1 cellular context compared by ENCODE assay signal in the genomic region with DNA sequence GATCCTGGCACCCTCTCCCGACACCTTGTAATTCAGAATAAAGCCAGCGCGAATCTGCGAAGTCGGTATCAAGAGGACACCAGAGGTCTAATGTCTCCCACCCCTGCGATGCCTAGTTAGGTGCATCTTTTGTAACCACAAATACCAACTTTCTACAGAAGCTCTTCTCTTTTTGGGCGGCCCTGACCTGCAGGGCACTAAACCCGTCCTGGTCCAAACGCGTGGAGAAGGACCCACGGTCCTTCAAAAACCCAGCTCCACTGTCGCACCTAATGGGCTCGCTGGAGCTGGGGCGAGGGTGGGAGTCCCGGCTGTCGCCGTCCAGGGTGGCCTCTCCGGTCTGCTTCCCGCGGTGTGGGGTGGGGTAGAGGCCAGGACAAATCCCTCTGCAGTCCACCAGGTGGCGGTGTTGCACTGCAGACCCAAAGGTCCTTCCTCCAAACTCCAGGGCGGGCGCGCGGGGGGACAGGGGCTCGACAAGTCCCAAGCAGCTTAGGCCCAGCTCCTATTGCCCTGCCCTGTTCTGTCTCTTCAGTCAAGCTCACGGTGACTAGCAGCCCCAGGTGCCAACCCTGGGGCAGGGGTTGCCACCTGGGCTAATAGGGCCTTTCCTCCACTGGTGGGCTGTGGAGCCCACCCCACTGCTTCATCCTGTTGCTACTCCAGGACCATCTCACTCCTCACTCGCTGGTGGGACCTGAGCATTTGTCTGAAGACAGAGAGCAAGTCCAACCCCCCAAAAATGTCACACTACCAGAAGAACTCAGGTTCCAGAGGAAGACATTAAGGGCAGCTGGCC.
A peak's percentile ranks its signal among the peaks of the same experiment; 100 is the strongest.
TF ChIP-seq lines count a peak whose summit lies in the region.

No MANE protein-coding gene starts in this region.

TF ChIP-seq in WTC11, 78 proteins besides CTCF, POLR2A, EP300 and RAD21 (continued from another document and continues in another):
- TF ChIP-seq, protein P1, sequence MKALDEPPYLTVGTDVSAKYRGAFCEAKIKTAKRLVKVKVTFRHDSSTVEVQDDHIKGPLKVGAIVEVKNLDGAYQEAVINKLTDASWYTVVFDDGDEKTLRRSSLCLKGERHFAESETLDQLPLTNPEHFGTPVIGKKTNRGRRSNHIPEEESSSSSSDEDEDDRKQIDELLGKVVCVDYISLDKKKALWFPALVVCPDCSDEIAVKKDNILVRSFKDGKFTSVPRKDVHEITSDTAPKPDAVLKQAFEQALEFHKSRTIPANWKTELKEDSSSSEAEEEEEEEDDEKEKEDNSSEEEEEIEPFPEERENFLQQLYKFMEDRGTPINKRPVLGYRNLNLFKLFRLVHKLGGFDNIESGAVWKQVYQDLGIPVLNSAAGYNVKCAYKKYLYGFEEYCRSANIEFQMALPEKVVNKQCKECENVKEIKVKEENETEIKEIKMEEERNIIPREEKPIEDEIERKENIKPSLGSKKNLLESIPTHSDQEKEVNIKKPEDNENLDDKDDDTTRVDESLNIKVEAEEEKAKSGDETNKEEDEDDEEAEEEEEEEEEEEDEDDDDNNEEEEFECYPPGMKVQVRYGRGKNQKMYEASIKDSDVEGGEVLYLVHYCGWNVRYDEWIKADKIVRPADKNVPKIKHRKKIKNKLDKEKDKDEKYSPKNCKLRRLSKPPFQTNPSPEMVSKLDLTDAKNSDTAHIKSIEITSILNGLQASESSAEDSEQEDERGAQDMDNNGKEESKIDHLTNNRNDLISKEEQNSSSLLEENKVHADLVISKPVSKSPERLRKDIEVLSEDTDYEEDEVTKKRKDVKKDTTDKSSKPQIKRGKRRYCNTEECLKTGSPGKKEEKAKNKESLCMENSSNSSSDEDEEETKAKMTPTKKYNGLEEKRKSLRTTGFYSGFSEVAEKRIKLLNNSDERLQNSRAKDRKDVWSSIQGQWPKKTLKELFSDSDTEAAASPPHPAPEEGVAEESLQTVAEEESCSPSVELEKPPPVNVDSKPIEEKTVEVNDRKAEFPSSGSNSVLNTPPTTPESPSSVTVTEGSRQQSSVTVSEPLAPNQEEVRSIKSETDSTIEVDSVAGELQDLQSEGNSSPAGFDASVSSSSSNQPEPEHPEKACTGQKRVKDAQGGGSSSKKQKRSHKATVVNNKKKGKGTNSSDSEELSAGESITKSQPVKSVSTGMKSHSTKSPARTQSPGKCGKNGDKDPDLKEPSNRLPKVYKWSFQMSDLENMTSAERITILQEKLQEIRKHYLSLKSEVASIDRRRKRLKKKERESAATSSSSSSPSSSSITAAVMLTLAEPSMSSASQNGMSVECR (CRISPR knock-in tag; IDR thresholded peaks at IDR 0.05; ENCODE audit: borderline replicate concordance) = 0 out of 2 replicates have a peak, but pooled peaks have one; percentile 29
- TF ChIP-seq, protein P2, sequence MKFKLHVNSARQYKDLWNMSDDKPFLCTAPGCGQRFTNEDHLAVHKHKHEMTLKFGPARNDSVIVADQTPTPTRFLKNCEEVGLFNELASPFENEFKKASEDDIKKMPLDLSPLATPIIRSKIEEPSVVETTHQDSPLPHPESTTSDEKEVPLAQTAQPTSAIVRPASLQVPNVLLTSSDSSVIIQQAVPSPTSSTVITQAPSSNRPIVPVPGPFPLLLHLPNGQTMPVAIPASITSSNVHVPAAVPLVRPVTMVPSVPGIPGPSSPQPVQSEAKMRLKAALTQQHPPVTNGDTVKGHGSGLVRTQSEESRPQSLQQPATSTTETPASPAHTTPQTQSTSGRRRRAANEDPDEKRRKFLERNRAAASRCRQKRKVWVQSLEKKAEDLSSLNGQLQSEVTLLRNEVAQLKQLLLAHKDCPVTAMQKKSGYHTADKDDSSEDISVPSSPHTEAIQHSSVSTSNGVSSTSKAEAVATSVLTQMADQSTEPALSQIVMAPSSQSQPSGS (CRISPR knock-in tag; IDR thresholded peaks at IDR 0.05; ENCODE audit: borderline replicate concordance, low read depth) = no peak
- 0 out of 2 replicates have a peak, but pooled peaks have one; percentile 26 for TF ChIP-seq ZNF263 (CRISPR knock-in tag; IDR thresholded peaks at IDR 0.05; ENCODE audit: low read depth)
- TF ChIP-seq NR1H2 (CRISPR knock-in tag; IDR thresholded peaks at IDR 0.05) = no peak
- peak; percentile 56; the same call in 1 of the 2 replicates for TF ChIP-seq ZNF416 (CRISPR knock-in tag; IDR thresholded peaks at IDR 0.05)
- TF ChIP-seq TP53 (CRISPR knock-in tag; IDR thresholded peaks at IDR 0.05) = no peak
- TF ChIP-seq, protein P3, sequence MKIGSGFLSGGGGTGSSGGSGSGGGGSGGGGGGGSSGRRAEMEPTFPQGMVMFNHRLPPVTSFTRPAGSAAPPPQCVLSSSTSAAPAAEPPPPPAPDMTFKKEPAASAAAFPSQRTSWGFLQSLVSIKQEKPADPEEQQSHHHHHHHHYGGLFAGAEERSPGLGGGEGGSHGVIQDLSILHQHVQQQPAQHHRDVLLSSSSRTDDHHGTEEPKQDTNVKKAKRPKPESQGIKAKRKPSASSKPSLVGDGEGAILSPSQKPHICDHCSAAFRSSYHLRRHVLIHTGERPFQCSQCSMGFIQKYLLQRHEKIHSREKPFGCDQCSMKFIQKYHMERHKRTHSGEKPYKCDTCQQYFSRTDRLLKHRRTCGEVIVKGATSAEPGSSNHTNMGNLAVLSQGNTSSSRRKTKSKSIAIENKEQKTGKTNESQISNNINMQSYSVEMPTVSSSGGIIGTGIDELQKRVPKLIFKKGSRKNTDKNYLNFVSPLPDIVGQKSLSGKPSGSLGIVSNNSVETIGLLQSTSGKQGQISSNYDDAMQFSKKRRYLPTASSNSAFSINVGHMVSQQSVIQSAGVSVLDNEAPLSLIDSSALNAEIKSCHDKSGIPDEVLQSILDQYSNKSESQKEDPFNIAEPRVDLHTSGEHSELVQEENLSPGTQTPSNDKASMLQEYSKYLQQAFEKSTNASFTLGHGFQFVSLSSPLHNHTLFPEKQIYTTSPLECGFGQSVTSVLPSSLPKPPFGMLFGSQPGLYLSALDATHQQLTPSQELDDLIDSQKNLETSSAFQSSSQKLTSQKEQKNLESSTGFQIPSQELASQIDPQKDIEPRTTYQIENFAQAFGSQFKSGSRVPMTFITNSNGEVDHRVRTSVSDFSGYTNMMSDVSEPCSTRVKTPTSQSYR (CRISPR knock-in tag; IDR thresholded peaks at IDR 0.05) = no peak
- TF ChIP-seq, protein P4, sequence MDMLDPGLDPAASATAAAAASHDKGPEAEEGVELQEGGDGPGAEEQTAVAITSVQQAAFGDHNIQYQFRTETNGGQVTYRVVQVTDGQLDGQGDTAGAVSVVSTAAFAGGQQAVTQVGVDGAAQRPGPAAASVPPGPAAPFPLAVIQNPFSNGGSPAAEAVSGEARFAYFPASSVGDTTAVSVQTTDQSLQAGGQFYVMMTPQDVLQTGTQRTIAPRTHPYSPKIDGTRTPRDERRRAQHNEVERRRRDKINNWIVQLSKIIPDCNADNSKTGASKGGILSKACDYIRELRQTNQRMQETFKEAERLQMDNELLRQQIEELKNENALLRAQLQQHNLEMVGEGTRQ (CRISPR knock-in tag; IDR thresholded peaks at IDR 0.05) = no peak
- TF ChIP-seq IRF2 (CRISPR knock-in tag; IDR thresholded peaks at IDR 0.05; ENCODE audit: borderline replicate concordance, low read depth) = no peak
- TF ChIP-seq RORB (CRISPR knock-in tag; IDR thresholded peaks at IDR 0.05) = no peak
- no peak for TF ChIP-seq ZBTB21 (CRISPR knock-in tag; IDR thresholded peaks at IDR 0.05; ENCODE audit: borderline replicate concordance)
- TF ChIP-seq SMAD3 (CRISPR knock-in tag; IDR thresholded peaks at IDR 0.05; ENCODE audit: borderline replicate concordance) = no peak
- TF ChIP-seq ZNF317 (CRISPR knock-in tag; IDR thresholded peaks at IDR 0.05; ENCODE audit: borderline replicate concordance, low read depth) = no peak
- TF ChIP-seq, protein P5, sequence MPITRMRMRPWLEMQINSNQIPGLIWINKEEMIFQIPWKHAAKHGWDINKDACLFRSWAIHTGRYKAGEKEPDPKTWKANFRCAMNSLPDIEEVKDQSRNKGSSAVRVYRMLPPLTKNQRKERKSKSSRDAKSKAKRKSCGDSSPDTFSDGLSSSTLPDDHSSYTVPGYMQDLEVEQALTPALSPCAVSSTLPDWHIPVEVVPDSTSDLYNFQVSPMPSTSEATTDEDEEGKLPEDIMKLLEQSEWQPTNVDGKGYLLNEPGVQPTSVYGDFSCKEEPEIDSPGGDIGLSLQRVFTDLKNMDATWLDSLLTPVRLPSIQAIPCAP (CRISPR knock-in tag; IDR thresholded peaks at IDR 0.05) = no peak
- TF ChIP-seq, protein P6, sequence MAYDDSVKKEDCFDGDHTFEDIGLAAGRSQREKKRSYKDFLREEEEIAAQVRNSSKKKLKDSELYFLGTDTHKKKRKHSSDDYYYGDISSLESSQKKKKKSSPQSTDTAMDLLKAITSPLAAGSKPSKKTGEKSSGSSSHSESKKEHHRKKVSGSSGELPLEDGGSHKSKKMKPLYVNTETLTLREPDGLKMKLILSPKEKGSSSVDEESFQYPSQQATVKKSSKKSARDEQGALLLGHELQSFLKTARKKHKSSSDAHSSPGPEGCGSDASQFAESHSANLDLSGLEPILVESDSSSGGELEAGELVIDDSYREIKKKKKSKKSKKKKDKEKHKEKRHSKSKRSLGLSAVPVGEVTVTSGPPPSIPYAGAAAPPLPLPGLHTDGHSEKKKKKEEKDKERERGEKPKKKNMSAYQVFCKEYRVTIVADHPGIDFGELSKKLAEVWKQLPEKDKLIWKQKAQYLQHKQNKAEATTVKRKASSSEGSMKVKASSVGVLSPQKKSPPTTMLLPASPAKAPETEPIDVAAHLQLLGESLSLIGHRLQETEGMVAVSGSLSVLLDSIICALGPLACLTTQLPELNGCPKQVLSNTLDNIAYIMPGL (CRISPR knock-in tag; IDR thresholded peaks at IDR 0.05) = no peak
- TF ChIP-seq, protein P7, sequence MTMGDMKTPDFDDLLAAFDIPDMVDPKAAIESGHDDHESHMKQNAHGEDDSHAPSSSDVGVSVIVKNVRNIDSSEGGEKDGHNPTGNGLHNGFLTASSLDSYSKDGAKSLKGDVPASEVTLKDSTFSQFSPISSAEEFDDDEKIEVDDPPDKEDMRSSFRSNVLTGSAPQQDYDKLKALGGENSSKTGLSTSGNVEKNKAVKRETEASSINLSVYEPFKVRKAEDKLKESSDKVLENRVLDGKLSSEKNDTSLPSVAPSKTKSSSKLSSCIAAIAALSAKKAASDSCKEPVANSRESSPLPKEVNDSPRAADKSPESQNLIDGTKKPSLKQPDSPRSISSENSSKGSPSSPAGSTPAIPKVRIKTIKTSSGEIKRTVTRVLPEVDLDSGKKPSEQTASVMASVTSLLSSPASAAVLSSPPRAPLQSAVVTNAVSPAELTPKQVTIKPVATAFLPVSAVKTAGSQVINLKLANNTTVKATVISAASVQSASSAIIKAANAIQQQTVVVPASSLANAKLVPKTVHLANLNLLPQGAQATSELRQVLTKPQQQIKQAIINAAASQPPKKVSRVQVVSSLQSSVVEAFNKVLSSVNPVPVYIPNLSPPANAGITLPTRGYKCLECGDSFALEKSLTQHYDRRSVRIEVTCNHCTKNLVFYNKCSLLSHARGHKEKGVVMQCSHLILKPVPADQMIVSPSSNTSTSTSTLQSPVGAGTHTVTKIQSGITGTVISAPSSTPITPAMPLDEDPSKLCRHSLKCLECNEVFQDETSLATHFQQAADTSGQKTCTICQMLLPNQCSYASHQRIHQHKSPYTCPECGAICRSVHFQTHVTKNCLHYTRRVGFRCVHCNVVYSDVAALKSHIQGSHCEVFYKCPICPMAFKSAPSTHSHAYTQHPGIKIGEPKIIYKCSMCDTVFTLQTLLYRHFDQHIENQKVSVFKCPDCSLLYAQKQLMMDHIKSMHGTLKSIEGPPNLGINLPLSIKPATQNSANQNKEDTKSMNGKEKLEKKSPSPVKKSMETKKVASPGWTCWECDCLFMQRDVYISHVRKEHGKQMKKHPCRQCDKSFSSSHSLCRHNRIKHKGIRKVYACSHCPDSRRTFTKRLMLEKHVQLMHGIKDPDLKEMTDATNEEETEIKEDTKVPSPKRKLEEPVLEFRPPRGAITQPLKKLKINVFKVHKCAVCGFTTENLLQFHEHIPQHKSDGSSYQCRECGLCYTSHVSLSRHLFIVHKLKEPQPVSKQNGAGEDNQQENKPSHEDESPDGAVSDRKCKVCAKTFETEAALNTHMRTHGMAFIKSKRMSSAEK (CRISPR knock-in tag; IDR thresholded peaks at IDR 0.05; ENCODE audit: borderline replicate concordance) = no peak
- peak; percentile 24; the same call in 1 of the 2 replicates for TF ChIP-seq EMX1 (CRISPR knock-in tag; IDR thresholded peaks at IDR 0.05)
- no peak for TF ChIP-seq SMAD4 (CRISPR knock-in tag; IDR thresholded peaks at IDR 0.05)
- TF ChIP-seq, protein P8, sequence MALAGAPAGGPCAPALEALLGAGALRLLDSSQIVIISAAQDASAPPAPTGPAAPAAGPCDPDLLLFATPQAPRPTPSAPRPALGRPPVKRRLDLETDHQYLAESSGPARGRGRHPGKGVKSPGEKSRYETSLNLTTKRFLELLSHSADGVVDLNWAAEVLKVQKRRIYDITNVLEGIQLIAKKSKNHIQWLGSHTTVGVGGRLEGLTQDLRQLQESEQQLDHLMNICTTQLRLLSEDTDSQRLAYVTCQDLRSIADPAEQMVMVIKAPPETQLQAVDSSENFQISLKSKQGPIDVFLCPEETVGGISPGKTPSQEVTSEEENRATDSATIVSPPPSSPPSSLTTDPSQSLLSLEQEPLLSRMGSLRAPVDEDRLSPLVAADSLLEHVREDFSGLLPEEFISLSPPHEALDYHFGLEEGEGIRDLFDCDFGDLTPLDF (CRISPR knock-in tag; IDR thresholded peaks at IDR 0.05) = no peak
- no peak for TF ChIP-seq MXD4 (CRISPR knock-in tag; IDR thresholded peaks at IDR 0.05; ENCODE audit: borderline replicate concordance)
- TF ChIP-seq, protein P9, sequence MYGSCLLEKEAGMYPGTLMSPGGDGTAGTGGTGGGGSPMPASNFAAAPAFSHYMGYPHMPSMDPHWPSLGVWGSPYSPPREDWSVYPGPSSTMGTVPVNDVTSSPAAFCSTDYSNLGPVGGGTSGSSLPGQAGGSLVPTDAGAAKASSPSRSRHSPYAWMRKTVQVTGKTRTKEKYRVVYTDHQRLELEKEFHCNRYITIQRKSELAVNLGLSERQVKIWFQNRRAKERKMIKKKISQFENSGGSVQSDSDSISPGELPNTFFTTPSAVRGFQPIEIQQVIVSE (CRISPR knock-in tag; IDR thresholded peaks at IDR 0.05; ENCODE audit: borderline replicate concordance) = no peak
- no peak for TF ChIP-seq RELA (CRISPR knock-in tag; IDR thresholded peaks at IDR 0.05; ENCODE audit: borderline replicate concordance)
- TF ChIP-seq ETV6 (CRISPR knock-in tag; IDR thresholded peaks at IDR 0.05) = no peak; the same call in 1 of the 2 replicates
- no peak for TF ChIP-seq FOXP1 (CRISPR knock-in tag; IDR thresholded peaks at IDR 0.05; ENCODE audit: borderline replicate concordance)
- TF ChIP-seq GRHL2 (CRISPR knock-in tag; IDR thresholded peaks at IDR 0.05; ENCODE audit: insufficient replicate concordance, severe bottlenecking) = no peak
- TF ChIP-seq, protein P10, sequence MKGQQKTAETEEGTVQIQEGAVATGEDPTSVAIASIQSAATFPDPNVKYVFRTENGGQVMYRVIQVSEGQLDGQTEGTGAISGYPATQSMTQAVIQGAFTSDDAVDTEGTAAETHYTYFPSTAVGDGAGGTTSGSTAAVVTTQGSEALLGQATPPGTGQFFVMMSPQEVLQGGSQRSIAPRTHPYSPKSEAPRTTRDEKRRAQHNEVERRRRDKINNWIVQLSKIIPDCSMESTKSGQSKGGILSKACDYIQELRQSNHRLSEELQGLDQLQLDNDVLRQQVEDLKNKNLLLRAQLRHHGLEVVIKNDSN (CRISPR knock-in tag; IDR thresholded peaks at IDR 0.05) = no peak
- TF ChIP-seq, protein P11, sequence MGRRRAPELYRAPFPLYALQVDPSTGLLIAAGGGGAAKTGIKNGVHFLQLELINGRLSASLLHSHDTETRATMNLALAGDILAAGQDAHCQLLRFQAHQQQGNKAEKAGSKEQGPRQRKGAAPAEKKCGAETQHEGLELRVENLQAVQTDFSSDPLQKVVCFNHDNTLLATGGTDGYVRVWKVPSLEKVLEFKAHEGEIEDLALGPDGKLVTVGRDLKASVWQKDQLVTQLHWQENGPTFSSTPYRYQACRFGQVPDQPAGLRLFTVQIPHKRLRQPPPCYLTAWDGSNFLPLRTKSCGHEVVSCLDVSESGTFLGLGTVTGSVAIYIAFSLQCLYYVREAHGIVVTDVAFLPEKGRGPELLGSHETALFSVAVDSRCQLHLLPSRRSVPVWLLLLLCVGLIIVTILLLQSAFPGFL (CRISPR knock-in tag; IDR thresholded peaks at IDR 0.05; ENCODE audit: borderline replicate concordance) = no peak
- no peak for TF ChIP-seq KAT7 (CRISPR knock-in tag; IDR thresholded peaks at IDR 0.05; ENCODE audit: borderline replicate concordance)
- 0 out of 2 replicates have a peak, but pooled peaks have one; percentile 24 for TF ChIP-seq CREM (CRISPR knock-in tag; IDR thresholded peaks at IDR 0.05)
- TF ChIP-seq CBFB (CRISPR knock-in tag; IDR thresholded peaks at IDR 0.05; ENCODE audit: low read depth) = no peak
